Comparison of ENCODE assay signal across 3 cellular contexts in the genomic region with DNA sequence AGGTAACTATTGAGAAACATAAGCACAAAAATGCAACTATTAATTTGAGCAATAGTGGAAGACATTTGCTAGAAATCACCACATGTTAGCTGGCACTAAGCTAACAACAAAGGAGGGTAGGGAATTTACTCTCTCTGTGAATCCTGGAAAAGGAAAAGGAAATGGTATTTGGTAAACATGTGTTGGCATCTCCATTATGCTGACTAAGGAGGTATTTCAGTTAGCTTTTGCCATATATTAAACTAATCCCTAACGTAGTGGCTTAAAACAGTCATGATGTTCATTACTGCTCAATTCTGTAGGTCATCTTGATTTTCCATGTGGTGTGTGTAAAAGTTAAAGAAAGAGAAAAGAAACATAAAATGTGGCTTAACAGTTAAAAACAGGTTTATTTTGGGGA.
TF ChIP-seq lines count a peak whose summit lies in the region.

No MANE protein-coding gene starts in this region.

TF ChIP-seq in HepG2, 621 proteins besides CTCF, POLR2A, EP300 and RAD21:
- no peak for TF ChIP-seq YY1 (IDR thresholded peaks at IDR 0.05; ENCODE audit: insufficient read depth, insufficient replicate concordance, low read depth, low read length)
- TF ChIP-seq MAFK (conservative IDR thresholded peaks at IDR 0.05 in 1 of 2, IDR thresholded peaks at IDR 0.05 in 1 of 2; ENCODE audit: low read length in 2 of 2) = peak; percentile 41 to 71; a peak in 3 of 4 replicates
- TF ChIP-seq MAFF (IDR thresholded peaks at IDR 0.05; ENCODE audit: low read depth, low read length) = peak; percentile 52

TF ChIP-seq in A549, 52 proteins besides CTCF, POLR2A, EP300 and RAD21:
- TF ChIP-seq MAFK (IDR thresholded peaks at IDR 0.05; ENCODE audit: partially characterized antibody) (peak; percentile 41), HDAC2 (IDR thresholded peaks at IDR 0.05) (no peak)

TF ChIP-seq in IMR-90, 13 proteins besides CTCF, POLR2A, EP300 and RAD21:
- TF ChIP-seq FOS (IDR thresholded peaks at IDR 0.05; ENCODE audit: low read depth, low read length) (no peak), MAFK (IDR thresholded peaks at IDR 0.05; ENCODE audit: low read depth, low read length) (peak; percentile 60)
